ENCODE assay signal across 21 cellular contexts in genomic region chr13:78376822-78377221, GRCh38.
"Had no signal": no experiment of that assay in that cellular context is flagged by ENCODE, and none has a peak within 500 bp of the region (broad histone marks: within the 10 kb centered on the region; RNA-seq: fewer than 3 reads in every experiment).

No MANE protein-coding gene starts in this region.

- ATAC-seq: foreskin keratinocyte; gastroesophageal sphincter; left lung; lower lobe of right lung; mucosa of descending colon; naive thymus-derived CD8-positive, alpha-beta T cell had no signal

- H3K4me3 ChIP-seq: coronary artery, dorsolateral prefrontal cortex, esophagus muscularis mucosa, gastroesophageal sphincter, heart left ventricle, hepatocyte, left lung, lower lobe of right lung, mucosa of descending colon had no signal

- H3K36me3 ChIP-seq: esophagus muscularis mucosa, gastroesophageal sphincter, heart left ventricle, left lung, lower lobe of right lung had no signal

- H3K27ac ChIP-seq: coronary artery, dorsolateral prefrontal cortex, esophagus muscularis mucosa, foreskin keratinocyte, gastroesophageal sphincter, hepatocyte, left lung, lower lobe of right lung had no signal

- H3K9me3 ChIP-seq: esophagus muscularis mucosa, gastroesophageal sphincter, left lung, lower lobe of right lung, mucosa of descending colon had no signal

- DNase-seq: dermis blood vessel endothelial cell; dorsolateral prefrontal cortex; effector CD4-positive, alpha-beta T cell; effector memory CD4-positive, alpha-beta T cell; foreskin keratinocyte; heart left ventricle; hypothalamus; immature natural killer cell; islet precursor cell; kidney; kidney glomerular epithelial cell; left lung; lower lobe of right lung; mesenchymal stem cell; mucosa of descending colon; naive B cell; naive thymus-derived CD8-positive, alpha-beta T cell had no signal

- H3K27me3 ChIP-seq: dorsolateral prefrontal cortex, esophagus muscularis mucosa, foreskin keratinocyte, gastroesophageal sphincter, heart left ventricle, hepatocyte, left lung had no signal

- H3K4me1 ChIP-seq: esophagus muscularis mucosa, foreskin keratinocyte, gastroesophageal sphincter, left lung, lower lobe of right lung had no signal
